Comparison of ENCODE assay signal across 13 cellular contexts in genomic region chr2:1051075-1051474, GRCh38.
DNase-seq lines count a peak whose midpoint lies in the region; ATAC-seq, FAIRE-seq and TF ChIP-seq lines count a peak whose summit lies in the region.
"Had no signal": no experiment of that assay in that cellular context is flagged by ENCODE, and none has a peak within 500 bp of the region (broad histone marks: within the 10 kb centered on the region; RNA-seq: fewer than 3 reads in every experiment).

No MANE protein-coding gene starts in this region.

- H3K27me3 ChIP-seq in BJ (ENCODE audit: control insufficient read depth, insufficient read depth, low read length) (no peaks in the 10 kb centered on the region), K562 (ENCODE audit: control insufficient read depth in 2 of 2, insufficient read depth in 2 of 2, low read length in 2 of 2) (no peaks in the 10 kb centered on the region), mesenchymal stem cell (ENCODE audit: control insufficient read depth in 1 of 2, insufficient read depth in 1 of 2, low read length in 2 of 2) (no peaks in the 10 kb centered on the region)

- CTCF ChIA-PET in BJ (lab: Yijun Ruan, JAX): interaction anchor here (1.0 to 1.3 kb wide), 2 partner anchors 13 to 85 kb away, joined by 3 read pairs; no protein-coding TSS in a partner anchor
- CTCF ChIA-PET in K562 (lab: Yijun Ruan, JAX; ENCODE audit: low intra/inter-chr PET ratio): no interaction called here

- H3K9ac ChIP-seq in K562 (ENCODE audit: insufficient read depth in 1 of 2, low read depth in 2 of 2, low read length in 2 of 2) (no peak overlapping the region), mesenchymal stem cell (ENCODE audit: low read length) (no peak overlapping the region)

- H3K27ac ChIP-seq in K562 (ENCODE audit: extremely low read depth, low read depth, low read length) (no peak overlapping the region), mesenchymal stem cell (ENCODE audit: low read length, poor library complexity, severe bottlenecking) (peak overlapping the region; percentile 48)
- H3K27ac ChIP-seq: RWPE1, upper lobe of right lung had no signal

- H2AFZ ChIP-seq in K562 (ENCODE audit: low read depth, low read length) (no peak overlapping the region), mesenchymal stem cell (ENCODE audit: low read depth, low read length) (no peak overlapping the region)

- POLR2A ChIA-PET in BJ (lab: Charles Lee) (no interaction called here), K562 (lab: Yijun Ruan, JAX) (interaction anchor here (0.6 kb wide), 1 partner anchor 36 kb away, joined by 3 read pairs; no protein-coding TSS in a partner anchor)

- H3K18ac ChIP-seq in mesenchymal stem cell (ENCODE audit: low read depth in 1 of 2, low read length in 2 of 2): no peak overlapping the region

- no peak overlapping the region for H4K91ac ChIP-seq in mesenchymal stem cell (ENCODE audit: low read length)

- no peak overlapping the region for H2BK5ac ChIP-seq in mesenchymal stem cell (ENCODE audit: low read depth, low read length, poor library complexity, severe bottlenecking)

- H3K79me2 ChIP-seq in K562 (ENCODE audit: control insufficient read depth, insufficient read depth, low read length): no peaks in the 10 kb centered on the region

- H4K20me1 ChIP-seq in K562 (replicated peaks; ENCODE audit: control insufficient read depth, insufficient read depth, low read length): no peaks in the 10 kb centered on the region

- no peak for TF ChIP-seq POLR2A in K562 (conservative IDR thresholded peaks at IDR 0.05)

- no peak overlapping the region for H2BK12ac ChIP-seq in mesenchymal stem cell (ENCODE audit: low read length in 2 of 2)

- H3K4me3 ChIP-seq in BJ (ENCODE audit: low read depth, low read length) (no peak overlapping the region), K562 (no peak overlapping the region), mesenchymal stem cell (ENCODE audit: insufficient read depth in 1 of 2, low read depth in 1 of 2, low read length in 2 of 2) (no peak overlapping the region)
- H3K4me3 ChIP-seq: upper lobe of right lung had no signal

- no TSS peak for BruUV-seq in K562 (replicated peaks; lab: Mats Ljungman, UMichigan)

- no peak for DNase-seq in BJ (ENCODE audit: low read depth)
- no peak for DNase-seq in HTR-8/SVneo (ENCODE audit: insufficient read length, low spot score)
- DNase-seq in K562 (ENCODE audit: extremely low read depth in 1 of 4, low spot score in 3 of 4): no peak
- DNase-seq in mesenchymal stem cell: peak; percentile 1
- DNase-seq: activated T-cell treated with anti-CD3 and anti-CD28 coated beads, Interleukin-2, amount 50 U/mL, for 48 hours; NCI-H1694 treated with DMSO at 0.1 percent for 48 hours; right cardiac atrium; upper lobe of right lung had no signal

- TF ChIP-seq CTCF in BJ (IDR thresholded peaks at IDR 0.05; ENCODE audit: insufficient read depth, low read depth, low read length) (peak; percentile 28; the same call in 1 of the 2 replicates), K562 (IDR thresholded peaks at IDR 0.05 in 2 of 3, conservative IDR thresholded peaks at IDR 0.05 in 1 of 3; ENCODE audit: insufficient read depth in 2 of 3, low read depth in 1 of 3, low read length in 3 of 3) (no peak)

- intact Hi-C loops in K562 (cut with micrococcal nuclease): no loop called here

- in situ Hi-C loops in K562 (cut with MboI): loop anchor here (5.0 kb wide), 1 partner anchor 64 kb away; no protein-coding TSS in a partner anchor

- H3K4me1 ChIP-seq in K562 (replicated peaks in 1 of 2; ENCODE audit: control insufficient read depth in 2 of 2, insufficient read depth in 2 of 2, low read length in 2 of 2) (no peaks in the 10 kb centered on the region), mesenchymal stem cell (ENCODE audit: control insufficient read depth, insufficient read depth, low read depth, low read length) (peaks cover 16% of the 10 kb centered on the region)
- H3K4me1 ChIP-seq: upper lobe of right lung had no signal

- no peak overlapping the region for H3K23ac ChIP-seq in mesenchymal stem cell (ENCODE audit: low read length in 2 of 2)

- TF ChIP-seq EP300 in K562 (IDR thresholded peaks at IDR 0.05; ENCODE audit: low read length): no peak

- WGBS in K562 (ENCODE audit: insufficient coverage, low coverage, missing lambda C conversion rate): 3% methylated on average over 3 of the region's 3 CpGs
- no CpG with 5 or more reads among the region's 3 CpGs for WGBS in mesenchymal stem cell

- H3K36me3 ChIP-seq in BJ (ENCODE audit: control insufficient read depth, insufficient read depth, low read length) (no peaks in the 10 kb centered on the region), K562 (ENCODE audit: control insufficient read depth, insufficient read depth, low read length) (no peaks in the 10 kb centered on the region), mesenchymal stem cell (ENCODE audit: control insufficient read depth in 1 of 2, insufficient read depth in 2 of 2, low read depth in 1 of 2, low read length in 2 of 2) (no peaks in the 10 kb centered on the region)
- H3K36me3 ChIP-seq: upper lobe of right lung had no signal

- H2AK5ac ChIP-seq in mesenchymal stem cell (ENCODE audit: low read length, severe bottlenecking): no peak overlapping the region

- H2BK15ac ChIP-seq in mesenchymal stem cell (ENCODE audit: low read depth, poor library complexity, severe bottlenecking): no peak overlapping the region

- TF ChIP-seq RAD21 in K562 (CRISPR knock-in tag; conservative IDR thresholded peaks at IDR 0.05 in 1 of 2, IDR thresholded peaks at IDR 0.05 in 1 of 2): no peak

- ATAC-seq in K562: no peak
- no peak for ATAC-seq in GM18868 (IDR thresholded peaks at IDR 0.05; ENCODE audit: unreplicated experiment)
- no peak for ATAC-seq in esophagus mucosa
- ATAC-seq in GM21529 (IDR thresholded peaks at IDR 0.05; ENCODE audit: unreplicated experiment): no peak
- ATAC-seq in GM21528 (IDR thresholded peaks at IDR 0.05; ENCODE audit: low FRiP score, unreplicated experiment): no peak
- ATAC-seq: right cardiac atrium, upper lobe of right lung had no signal

- no peak overlapping the region for H3K4ac ChIP-seq in mesenchymal stem cell (ENCODE audit: low read depth in 1 of 2, low read length in 2 of 2)

- H3K9me3 ChIP-seq in K562 (replicated peaks; ENCODE audit: control insufficient read depth, insufficient read depth, low read depth, low read length): no peaks in the 10 kb centered on the region
- no peaks in the 10 kb centered on the region for H3K9me3 ChIP-seq in mesenchymal stem cell (ENCODE audit: control insufficient read depth, low read length)
- H3K9me3 ChIP-seq: upper lobe of right lung had no signal

- H3K4me2 ChIP-seq in K562 (ENCODE audit: insufficient read depth, low read length) (no peak overlapping the region), mesenchymal stem cell (ENCODE audit: low read length, poor library complexity, severe bottlenecking) (no peak overlapping the region)

- peak; percentile 72 for FAIRE-seq in HTR-8/SVneo (lab: Jason Lieb, UNC)
- FAIRE-seq in K562 (lab: Jason Lieb, UNC): no peak

- no peak overlapping the region for H3K14ac ChIP-seq in mesenchymal stem cell (ENCODE audit: low read length in 2 of 2)

- H2BK120ac ChIP-seq in mesenchymal stem cell (ENCODE audit: low read depth, low read length): no peak overlapping the region

- no peak overlapping the region for H4K8ac ChIP-seq in mesenchymal stem cell (ENCODE audit: low read length)

- no peaks in the 10 kb centered on the region for H3K9me1 ChIP-seq in K562 (ENCODE audit: control insufficient read depth, insufficient read depth, low read length)

- no peaks in the 10 kb centered on the region for H3K79me1 ChIP-seq in mesenchymal stem cell (replicated peaks; ENCODE audit: low read length, poor library complexity, severe bottlenecking)

TF ChIP-seq in K562, 482 proteins besides CTCF, POLR2A, EP300 and RAD21 (continues in another document):
- peak; percentile 41 for TF ChIP-seq HNRNPK (IDR thresholded peaks at IDR 0.05; ENCODE audit: low read depth, low read length, poor library complexity, severe bottlenecking)
